Comparison of ENCODE assay signal across 9 cellular contexts in genomic region chr11:108788565-108789199, GRCh38.
A peak's percentile ranks its signal among the peaks of the same experiment; 100 is the strongest.
DNase-seq lines count a peak whose midpoint lies in the region; ATAC-seq, FAIRE-seq and TF ChIP-seq lines count a peak whose summit lies in the region.
"Had no signal": no experiment of that assay in that cellular context is flagged by ENCODE, and none has a peak within 500 bp of the region (broad histone marks: within the 10 kb centered on the region; RNA-seq: fewer than 3 reads in every experiment).

No MANE protein-coding gene starts in this region.

- no peaks in the 10 kb centered on the region for H3K27me3 Mint-ChIP-seq in astrocyte (ENCODE audit: low read depth, unreplicated experiment)

- no peak overlapping the region for H3K27ac ChIP-seq in astrocyte (ENCODE audit: low read depth, low read length)
- no peak overlapping the region for H3K27ac ChIP-seq in gastroesophageal sphincter
- H3K27ac ChIP-seq: left lung had no signal

- no peak for TF ChIP-seq EP300 in gastroesophageal sphincter (IDR thresholded peaks at IDR 0.05)

- H3K36me3 ChIP-seq in astrocyte (ENCODE audit: insufficient read depth, low read length) = no peaks in the 10 kb centered on the region
- H3K36me3 ChIP-seq in gastroesophageal sphincter = no peaks in the 10 kb centered on the region
- H3K36me3 ChIP-seq: left lung had no signal

- peaks cover 7% of the 10 kb centered on the region for H3K4me1 Mint-ChIP-seq in astrocyte (ENCODE audit: low read depth, unreplicated experiment)

- no peak overlapping the region for H3K4me3 Mint-ChIP-seq in astrocyte (ENCODE audit: unreplicated experiment)

- H3K4me1 ChIP-seq in astrocyte (ENCODE audit: insufficient read depth, low read length) (no peaks in the 10 kb centered on the region), gastroesophageal sphincter (peaks cover 0 to 5% (median 0%) of the 10 kb centered on the region in 3 donors)
- H3K4me1 ChIP-seq: left lung had no signal

- H3K27me3 ChIP-seq in astrocyte (ENCODE audit: insufficient read depth, low read length) (no peaks in the 10 kb centered on the region), gastroesophageal sphincter (no peaks in the 10 kb centered on the region)
- H3K27me3 ChIP-seq: left lung had no signal

- no peak overlapping the region for H2AFZ ChIP-seq in astrocyte (ENCODE audit: low read depth, low read length)

- H3K4me2 ChIP-seq in astrocyte (ENCODE audit: low read length) = no peak overlapping the region

- peaks cover 11% of the 10 kb centered on the region for H4K20me1 ChIP-seq in astrocyte (ENCODE audit: insufficient read depth, low read length)

- no peak overlapping the region for H3K27ac Mint-ChIP-seq in astrocyte (ENCODE audit: unreplicated experiment)

- no peaks in the 10 kb centered on the region for H3K36me3 Mint-ChIP-seq in astrocyte (ENCODE audit: low read depth, unreplicated experiment)

- WGBS in gastroesophageal sphincter (ENCODE audit: low coverage in 1 of 2), 2 donors = 100% methylated on average over 1 of the region's 5 CpGs; no CpG with 5 or more reads in 1 of the 2 donors

- TF ChIP-seq POLR2A in GM12891 (IDR thresholded peaks at IDR 0.05; ENCODE audit: low read depth, low read length) = no peak
- TF ChIP-seq POLR2A in gastroesophageal sphincter (IDR thresholded peaks at IDR 0.05) = no peak

- H3K9ac ChIP-seq in astrocyte (ENCODE audit: low read length) = no peak overlapping the region

- TF ChIP-seq CTCF in astrocyte (IDR thresholded peaks at IDR 0.05; ENCODE audit: insufficient read depth, low read depth, low read length) (peak; percentile 61), gastroesophageal sphincter (IDR thresholded peaks at IDR 0.05) (peak in 2 of 4 experiments; percentile 25 to 26)

- ATAC-seq in HG03342 (IDR thresholded peaks at IDR 0.05; ENCODE audit: unreplicated experiment) (peak; percentile 67), gastroesophageal sphincter (no peak), GM21825 (IDR thresholded peaks at IDR 0.05; ENCODE audit: unreplicated experiment) (no peak)
- ATAC-seq: left lung had no signal

- FAIRE-seq in GM12891 (lab: Jason Lieb, UNC) = peak; percentile 79
- peak; percentile 83 for FAIRE-seq in astrocyte (lab: Jason Lieb, UNC)

- H3K9me3 ChIP-seq in astrocyte (ENCODE audit: insufficient read depth, low read depth, low read length) = no peaks in the 10 kb centered on the region
- no peaks in the 10 kb centered on the region for H3K9me3 ChIP-seq in gastroesophageal sphincter
- H3K9me3 ChIP-seq: left lung had no signal

- no peak for DNase-seq in GM12891 (ENCODE audit: insufficient read length, low spot score)
- DNase-seq in astrocyte (ENCODE audit: low read depth) = peak; percentile 29
- DNase-seq in myocyte (ENCODE audit: low read depth) = peak; percentile 33
- no peak for DNase-seq in activated T-cell treated with anti-CD3 and anti-CD28 coated beads, Interleukin-2, amount 50 U/mL, for 48 hours
- no peak for DNase-seq in medulla oblongata (ENCODE audit: extremely low spot score)

- H3K4me3 ChIP-seq in astrocyte (ENCODE audit: insufficient read depth, low read depth, low read length) (no peak overlapping the region), gastroesophageal sphincter (no peak overlapping the region)
- H3K4me3 ChIP-seq: left lung had no signal

- H3K9me3 Mint-ChIP-seq in astrocyte (ENCODE audit: unreplicated experiment) = peaks cover 3% of the 10 kb centered on the region

- peaks cover 68% of the 10 kb centered on the region for H3K79me2 ChIP-seq in astrocyte (ENCODE audit: insufficient read depth, low read length)

TF ChIP-seq in GM12891, 5 proteins besides CTCF, POLR2A, EP300 and RAD21:
- TF ChIP-seq POU2F2 (IDR thresholded peaks at IDR 0.05; ENCODE audit: low read depth, low read length) (no peak), TAF1 (IDR thresholded peaks at IDR 0.05; ENCODE audit: low read depth, low read length) (no peak), SPI1 (IDR thresholded peaks at IDR 0.05; ENCODE audit: low read depth, low read length) (no peak), PAX5 (IDR thresholded peaks at IDR 0.05; ENCODE audit: insufficient read depth, low read length, severe bottlenecking) (no peak), POLR2AphosphoS5 (IDR thresholded peaks at IDR 0.05; ENCODE audit: low read depth, low read length) (no peak)

Comparison
In these comparisons a context has a peak if more than half of its experiments do, and no peak if none do; other contexts are left out.
1. DNase-seq: peak in astrocyte (single experiment) and myocyte (single experiment); none in GM12891 (single experiment), activated T-cell treated with anti-CD3 and anti-CD28 coated beads, Interleukin-2, amount 50 U/mL, for 48 hours (0 of 2) and medulla oblongata (single experiment).